ENCODE assay signal across 32 cellular contexts in the genomic region with DNA sequence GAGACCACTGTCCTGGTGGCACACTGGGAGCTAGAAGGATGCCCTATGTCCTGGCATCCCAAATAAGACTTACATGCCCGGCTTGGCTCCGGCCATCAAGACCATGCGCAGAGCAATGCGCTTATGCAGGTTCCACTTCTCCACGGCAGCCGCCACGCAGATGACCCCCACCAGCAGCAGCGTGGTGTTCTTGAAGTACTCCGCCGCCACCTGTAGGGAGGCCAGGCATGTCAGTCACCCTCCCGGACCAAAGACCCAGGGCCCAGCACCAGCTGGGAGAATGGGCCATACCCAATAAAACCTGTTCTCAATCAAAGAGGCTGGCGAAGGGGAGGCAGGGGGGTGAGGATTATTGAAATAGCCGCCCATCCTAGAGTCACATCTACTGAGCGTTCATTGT. TPM values are rescaled to one million over a fixed set of nuclear protein-coding genes. Genes with fewer than 3 reads are reported as not detected.
A peak's percentile ranks its signal among the peaks of the same experiment; 100 is the strongest.
DNase-seq lines count a peak whose midpoint lies in the region; ATAC-seq and TF ChIP-seq lines count a peak whose summit lies in the region.
"Had no signal": no experiment of that assay in that cellular context is flagged by ENCODE, and none has a peak within 500 bp of the region (broad histone marks: within the 10 kb centered on the region; RNA-seq: fewer than 3 reads in every experiment).

No MANE protein-coding gene starts in this region.

- H2BK5ac ChIP-seq in H9 (ENCODE audit: insufficient read length, low read length) (no peak overlapping the region), mesendoderm (ENCODE audit: low read length) (no peak overlapping the region)

- H3K27ac Mint-ChIP-seq in H9 (no peak overlapping the region; a peak in 1 of 7 replicates), endodermal cell (no peak overlapping the region)
- H3K27ac Mint-ChIP-seq: activated naive CD4-positive, alpha-beta T cell treated with anti-CD3 and anti-CD28 coated beads, Interleukin-2, amount 50 U/mL, for 72 hours; stimulated activated naive CD8-positive, alpha-beta T cell treated with anti-CD3 and anti-CD28 coated beads, Interleukin-15, Interleukin-2, amounts not matched to agents 100 ng/mL and 50 ng/mL, for 24 hours had no signal

- no peak overlapping the region for H2AK5ac ChIP-seq in H9 (ENCODE audit: insufficient read length, low read length)
- no peak overlapping the region for H2AK5ac ChIP-seq in mesendoderm (ENCODE audit: low read length)

- H3K9me3 ChIP-seq in BE2C (no peaks in the 10 kb centered on the region), H9 (ENCODE audit: control insufficient read depth, low read depth, low read length) (no peaks in the 10 kb centered on the region), endodermal cell (ENCODE audit: control insufficient read depth, low read length) (no peaks in the 10 kb centered on the region)
- H3K9me3 ChIP-seq: breast epithelium, spleen, thoracic aorta, vagina had no signal

- no peak overlapping the region for H2BK15ac ChIP-seq in H9 (ENCODE audit: low read depth, low read length)
- no peak overlapping the region for H2BK15ac ChIP-seq in mesendoderm (replicated peaks; ENCODE audit: low read depth)

- H3K4me3 ChIP-seq in BE2C (ENCODE audit: low read depth, low read length), result no peak overlapping the region
- no peak overlapping the region for H3K4me3 ChIP-seq in endodermal cell (ENCODE audit: low read length)
- no peak overlapping the region for H3K4me3 ChIP-seq in mesendoderm (ENCODE audit: low read length)
- H3K4me3 ChIP-seq: breast epithelium, spleen, thoracic aorta, vagina had no signal

- DNase-seq in BE2C (no peak), H9 (peak; percentile 64), endodermal cell (peak; percentile 72), mesendoderm (peak; percentile 49), nucleus accumbens (lab: John Stamatoyannopoulos, UW) (no peak)
- DNase-seq: activated CD4-positive, alpha-beta T cell treated with anti-CD3 and anti-CD28 coated beads for 4 hours; activated CD8-positive, alpha-beta memory T cell treated with anti-CD3 and anti-CD28 coated beads for 24 hours; activated effector memory CD4-positive, alpha-beta T cell treated with Interleukin-2 at 50 U/mL for 16 hours; activated T-cell treated with anti-CD3 and anti-CD28 coated beads for 4 hours; amygdala; DMS79 treated with DMSO at 0.1 percent for 48 hours; GF-D8; kidney; MM.1S; NCI-H1417; NCI-H2029; NCI-H510A treated with DMSO at 0.1 percent for 48 hours; NK-92 treated with Interleukin-12 subunit alpha and Interleukin-12 subunit beta, amount 100 ng/mL, for 24 hours; right cardiac atrium; SHP77 treated with DMSO at 0.1 percent for 48 hours; spleen; stimulated activated CD4-positive, alpha-beta T cell treated with anti-CD3 and anti-CD28 coated beads, Interleukin-2, amount 100 ng/mL, for 24 hours; stimulated activated CD8-positive, alpha-beta memory T cell treated with anti-CD3 and anti-CD28 coated beads, Interleukin-4, amount 100 ng/mL, for 48 hours; T-helper 9 cell had no signal

- H3K27me3 Mint-ChIP-seq in H9 (ENCODE audit: low read depth) (no peaks in the 10 kb centered on the region; the same call in 1 of the 2 replicates), endodermal cell (ENCODE audit: insufficient read depth) (no peaks in the 10 kb centered on the region)
- H3K27me3 Mint-ChIP-seq: stimulated activated naive CD8-positive, alpha-beta T cell treated with anti-CD3 and anti-CD28 coated beads, Interleukin-15, Interleukin-2, amounts not matched to agents 100 ng/mL and 50 ng/mL, for 24 hours had no signal

- no peaks in the 10 kb centered on the region for H3K9me3 Mint-ChIP-seq in H9
- no peaks in the 10 kb centered on the region for H3K9me3 Mint-ChIP-seq in endodermal cell
- H3K9me3 Mint-ChIP-seq: activated naive CD4-positive, alpha-beta T cell treated with anti-CD3 and anti-CD28 coated beads, Interleukin-2, amount 50 U/mL, for 72 hours; stimulated activated naive CD8-positive, alpha-beta T cell treated with anti-CD3 and anti-CD28 coated beads, Interleukin-15, Interleukin-2, amounts not matched to agents 100 ng/mL and 50 ng/mL, for 24 hours had no signal

- no peak overlapping the region for H3K4me2 ChIP-seq in H9 (ENCODE audit: insufficient read depth, insufficient read length, low read length)
- H3K4me2 ChIP-seq in mesendoderm (ENCODE audit: low read length), result no peak overlapping the region

- H4K91ac ChIP-seq in H9 (ENCODE audit: insufficient read length, low read depth, low read length), result no peak overlapping the region

- WGBS in H9 (ENCODE audit: extremely low coverage, insufficient read length, low lambda C conversion rate), result no CpG with 5 or more reads among the region's 14 CpGs
- 90 to 95% methylated on average over 12 to 14 of the region's 14 CpGs for WGBS in endodermal cell (ENCODE audit: insufficient coverage in 1 of 2, insufficient read length in 1 of 2), 2 experiments
- WGBS in mesendoderm (ENCODE audit: extremely low coverage, insufficient coverage, low lambda C conversion rate), result no CpG with 5 or more reads among the region's 14 CpGs

- H4K8ac ChIP-seq in H9 (replicated peaks; ENCODE audit: insufficient read length, low read depth, low read length) (no peak overlapping the region), mesendoderm (ENCODE audit: low read depth, low read length) (no peak overlapping the region)

- H2BK12ac ChIP-seq in H9 (ENCODE audit: insufficient read length, low read depth, low read length), result no peak overlapping the region

- H3K4ac ChIP-seq in H9 (ENCODE audit: low read depth, low read length) (no peak overlapping the region), mesendoderm (ENCODE audit: low read depth, low read length) (no peak overlapping the region)

- H3K36me3 ChIP-seq in BE2C (no peaks in the 10 kb centered on the region), endodermal cell (ENCODE audit: control insufficient read depth, insufficient read depth, low read length) (no peaks in the 10 kb centered on the region), mesendoderm (ENCODE audit: control insufficient read depth, insufficient read depth, low read length) (no peaks in the 10 kb centered on the region)
- H3K36me3 ChIP-seq: breast epithelium, spleen, thoracic aorta, vagina had no signal

- no peak overlapping the region for H3T11ph ChIP-seq in H9 (ENCODE audit: low read length)

- H3K36me3 Mint-ChIP-seq in H9 (ENCODE audit: insufficient read depth in 1 of 3, low read depth in 3 of 3) (no peaks in the 10 kb centered on the region), endodermal cell (ENCODE audit: low read depth) (no peaks in the 10 kb centered on the region)
- H3K36me3 Mint-ChIP-seq: activated naive CD4-positive, alpha-beta T cell treated with anti-CD3 and anti-CD28 coated beads, Interleukin-2, amount 50 U/mL, for 72 hours had no signal

- H3K79me2 ChIP-seq in H9 (ENCODE audit: insufficient read depth, low read length) (no peaks in the 10 kb centered on the region), mesendoderm (ENCODE audit: control insufficient read depth, insufficient read depth, low read length) (no peaks in the 10 kb centered on the region)

- H3K23me2 ChIP-seq in H9 (ENCODE audit: insufficient read length, low read depth, low read length, poor library complexity, severe bottlenecking), result no peaks in the 10 kb centered on the region

- H3K56ac ChIP-seq in H9 (ENCODE audit: insufficient read length, low read depth, low read length) (no peak overlapping the region), mesendoderm (ENCODE audit: low read length) (no peak overlapping the region)

- H2BK20ac ChIP-seq in H9 (ENCODE audit: low read depth, low read length, poor library complexity, severe bottlenecking), result no peak overlapping the region

- ATAC-seq in GM21360 (IDR thresholded peaks at IDR 0.05; ENCODE audit: unreplicated experiment), result no peak
- no peak for ATAC-seq in HG02981 (IDR thresholded peaks at IDR 0.05; ENCODE audit: unreplicated experiment)
- ATAC-seq: activated naive CD4-positive, alpha-beta T cell treated with anti-CD3 and anti-CD28 coated beads, Interleukin-2, amount 50 U/mL, for 72 hours; right cardiac atrium had no signal

- H4K20me1 ChIP-seq in H9 (ENCODE audit: control insufficient read depth, insufficient read depth, insufficient read length), result no peaks in the 10 kb centered on the region

- no peak overlapping the region for H3K14ac ChIP-seq in H9 (ENCODE audit: insufficient read depth, low read length)

- H3K4me1 ChIP-seq in BE2C (no peaks in the 10 kb centered on the region; the same call in 1 of the 2 replicates), H9 (ENCODE audit: insufficient read depth, low read length) (no peaks in the 10 kb centered on the region), endodermal cell (ENCODE audit: control insufficient read depth, insufficient read depth, low read length) (no peaks in the 10 kb centered on the region), mesendoderm (ENCODE audit: control insufficient read depth, low read depth, low read length) (peaks cover 17% of the 10 kb centered on the region)
- H3K4me1 ChIP-seq: breast epithelium, spleen had no signal

- H3K23ac ChIP-seq in H9 (ENCODE audit: insufficient read length, low read depth, low read length) (no peak overlapping the region), mesendoderm (ENCODE audit: low read length) (no peak overlapping the region)

- H3K27ac ChIP-seq in H9 (ENCODE audit: insufficient read length, low read depth, low read length), result no peak overlapping the region
- no peak overlapping the region for H3K27ac ChIP-seq in endodermal cell (ENCODE audit: low read depth, low read length)
- no peak overlapping the region for H3K27ac ChIP-seq in mesendoderm (ENCODE audit: low read depth, low read length)
- H3K27ac ChIP-seq: breast epithelium, HL-60, spleen, thoracic aorta, vagina had no signal

- no peak overlapping the region for H2AFZ ChIP-seq in H9 (ENCODE audit: low read length)

- H3K4me1 Mint-ChIP-seq in H9 (peaks cover 11 to 19% of the 10 kb centered on the region in 2 experiments), endodermal cell (peaks cover 16% of the 10 kb centered on the region)

- H2BK120ac ChIP-seq in H9 (ENCODE audit: low read depth, low read length, poor library complexity, severe bottlenecking) (no peak overlapping the region), mesendoderm (ENCODE audit: low read depth, low read length) (no peak overlapping the region)

- H3K79me1 ChIP-seq in H9 (ENCODE audit: insufficient read depth, low read depth, low read length, poor library complexity, severe bottlenecking) (no peaks in the 10 kb centered on the region), mesendoderm (ENCODE audit: low read length) (no peaks in the 10 kb centered on the region)

- no peak overlapping the region for H4K5ac ChIP-seq in H9 (ENCODE audit: insufficient read length, low read depth, low read length)
- H4K5ac ChIP-seq in mesendoderm (ENCODE audit: low read length), result no peak overlapping the region

- H3K18ac ChIP-seq in H9 (ENCODE audit: insufficient read length, low read depth, low read length) (no peak overlapping the region), mesendoderm (ENCODE audit: low read length) (no peak overlapping the region)

- 0 out of 2 replicates have a peak, but pooled peaks have one; percentile 15 for TF ChIP-seq CTCF in BE2C (IDR thresholded peaks at IDR 0.05; ENCODE audit: low read depth, low read length)
- 0 out of 3 replicates have a peak, but pooled peaks have one; percentile 25 for TF ChIP-seq CTCF in H9 (conservative IDR thresholded peaks at IDR 0.05)
- TF ChIP-seq CTCF in endodermal cell (conservative IDR thresholded peaks at IDR 0.05), result peak; percentile 45

- H3K27me3 ChIP-seq in BE2C (no peaks in the 10 kb centered on the region), H9 (ENCODE audit: insufficient read depth, low read length) (no peaks in the 10 kb centered on the region), endodermal cell (ENCODE audit: control insufficient read depth, insufficient read depth, low read length, poor library complexity, severe bottlenecking) (no peaks in the 10 kb centered on the region), mesendoderm (ENCODE audit: insufficient read depth, low read length, poor library complexity) (no peaks in the 10 kb centered on the region)
- H3K27me3 ChIP-seq: breast epithelium, spleen, vagina had no signal

- H3K9ac ChIP-seq in H9 (ENCODE audit: extremely low read depth, insufficient read length, low read length) (no peak overlapping the region), endodermal cell (ENCODE audit: extremely low read depth, low read length, poor library complexity, severe bottlenecking) (no peak overlapping the region), mesendoderm (ENCODE audit: low read length) (no peak overlapping the region)

- no peak overlapping the region for H3K4me3 Mint-ChIP-seq in H9
- no peak overlapping the region for H3K4me3 Mint-ChIP-seq in endodermal cell
- H3K4me3 Mint-ChIP-seq: stimulated activated naive CD8-positive, alpha-beta T cell treated with anti-CD3 and anti-CD28 coated beads, Interleukin-15, Interleukin-2, amounts not matched to agents 100 ng/mL and 50 ng/mL, for 24 hours had no signal

RNA-seq across cellular contexts. Expression of a gene that starts 19.9 kb away (rescaled TPM):
- 0.45 TPM for polyA plus RNA-seq in BE2C (2012; ENCODE audit: insufficient read depth, insufficient read length, low read depth)
- total RNA-seq in H9 (2021) (2.0 and 3.5 TPM in 2 replicates), endodermal cell (1 to 10 TPM; 1.8 to 3.2 TPM)
- polyA plus RNA-seq in endodermal cell (2013, experiment 1 of 2), result 2.7 TPM
- 1.4 TPM for polyA plus RNA-seq in endodermal cell (2013, experiment 2 of 2)
- 2.7 TPM for polyA plus RNA-seq in mesendoderm (2013, experiment 1 of 2)
- polyA plus RNA-seq in mesendoderm (2013, experiment 2 of 2), result 2.5 TPM
- total RNA-seq: activated naive CD4-positive, alpha-beta T cell treated with anti-CD3 and anti-CD28 coated beads, Interleukin-2, amount 50 U/mL, for 72 hours; kidney; vagina had no signal

RNA-seq across cellular contexts. Expression of a gene that starts 40.6 kb away (rescaled TPM):
- not detected for polyA plus RNA-seq in BE2C (2012; ENCODE audit: insufficient read depth, insufficient read length, low read depth)
- total RNA-seq in H9 (2021) (not detected in 2 replicates), endodermal cell (not detected)
- not detected for polyA plus RNA-seq in endodermal cell (2013, experiment 1 of 2)
- polyA plus RNA-seq in endodermal cell (2013, experiment 2 of 2), result not detected
- not detected for polyA plus RNA-seq in mesendoderm (2013, experiment 1 of 2)
- not detected for polyA plus RNA-seq in mesendoderm (2013, experiment 2 of 2)
- total RNA-seq: activated naive CD4-positive, alpha-beta T cell treated with anti-CD3 and anti-CD28 coated beads, Interleukin-2, amount 50 U/mL, for 72 hours had no signal

RNA-seq across cellular contexts. Expression of a gene that starts 45.7 kb away (rescaled TPM):
- polyA plus RNA-seq in BE2C (2012; ENCODE audit: insufficient read depth, insufficient read length, low read depth), result 63.2 TPM
- total RNA-seq in H9 (2021) (38.4 and 39.6 TPM in 2 replicates), endodermal cell (10 to 100 TPM; 33.1 to 38.2 TPM)
- polyA plus RNA-seq in endodermal cell (2013, experiment 1 of 2), result 64.2 TPM
- polyA plus RNA-seq in endodermal cell (2013, experiment 2 of 2), result 63.6 TPM
- polyA plus RNA-seq in mesendoderm (2013, experiment 1 of 2), result 36.7 TPM
- 36.6 TPM for polyA plus RNA-seq in mesendoderm (2013, experiment 2 of 2)

Comparison
In these comparisons a context has a peak if more than half of its experiments do, and no peak if none do; other contexts are left out.
1. DNase-seq: peak in H9 (single experiment), endodermal cell (single experiment) and mesendoderm (single experiment); none in BE2C (single experiment) and nucleus accumbens (0 of 56).
2. Peak in every context shown above with its lines, with median percentiles within 50 percentile points of each other: CTCF ChIP-seq.